Comparison of ENCODE assay signal across 8 cellular contexts in genomic region chr1:28518000-28518744, GRCh38. TPM values are rescaled to one million over a fixed set of nuclear protein-coding genes. Genes with fewer than 3 reads are reported as not detected.
A peak's percentile ranks its signal among the peaks of the same experiment; 100 is the strongest.
DNase-seq lines count a peak whose midpoint lies in the region; ATAC-seq and TF ChIP-seq lines count a peak whose summit lies in the region.

No MANE protein-coding gene starts in this region.

- H3K9ac ChIP-seq in OCI-LY3 (ENCODE audit: low read length), result peak overlapping the region; percentile 98

- no peaks in the 10 kb centered on the region for H3K27me3 ChIP-seq in OCI-LY3 (ENCODE audit: low read depth, low read length)
- H3K27me3 ChIP-seq in esophagus (ENCODE audit: control insufficient read depth in 1 of 2, insufficient read depth in 2 of 2, low read length in 2 of 2), result no peaks in the 10 kb centered on the region
- H3K27me3 ChIP-seq in muscle layer of duodenum (ENCODE audit: low read depth, low read length), result no peaks in the 10 kb centered on the region

- H3K27ac ChIP-seq in OCI-LY3 (ENCODE audit: low read length) (peak overlapping the region; percentile 77), esophagus (ENCODE audit: low read depth in 2 of 2, low read length in 1 of 2) (peak overlapping the region; percentile 80 to 88), muscle layer of duodenum (ENCODE audit: low read length) (peak overlapping the region; percentile 10)

- peak; percentile 61 for ATAC-seq in GM21390 (IDR thresholded peaks at IDR 0.05; ENCODE audit: unreplicated experiment)

- 0% methylated on average over 65 to 92 of the region's 92 CpGs for WGBS in esophagus, 2 donors

- peak overlapping the region; percentile 99 for H3K4me3 ChIP-seq in OCI-LY3 (ENCODE audit: low read length)
- peak overlapping the region; percentile 81 to 84 for H3K4me3 ChIP-seq in esophagus (ENCODE audit: low read depth in 1 of 2, low read length in 2 of 2)
- peak overlapping the region; percentile 65 to 73 for H3K4me3 ChIP-seq in muscle layer of duodenum (ENCODE audit: low read depth in 1 of 2, low read length in 2 of 2)

- H3K36me3 ChIP-seq in OCI-LY3 (replicated peaks; ENCODE audit: low read depth, low read length) (peaks cover 7% of the 10 kb centered on the region), esophagus (ENCODE audit: control insufficient read depth in 2 of 2, insufficient read depth in 2 of 2, low read length in 1 of 2) (peaks cover 0 to 4% of the 10 kb centered on the region in 2 donors), muscle layer of duodenum (ENCODE audit: control insufficient read depth in 1 of 2, insufficient read depth in 2 of 2, low read length in 2 of 2) (peaks cover 0 to 8% of the 10 kb centered on the region in 2 donors)

- DNase-seq in DMS114 treated with DMSO at 0.1 percent for 48 hours (lab: John Stamatoyannopoulos, UW; ENCODE audit: unreplicated experiment), result peak; percentile 56
- peak; percentile 91 for DNase-seq in HuH-7 (ENCODE audit: low spot score)
- DNase-seq in activated T-cell treated with anti-CD3 and anti-CD28 coated beads for 48 hours (ENCODE audit: low read depth), result peak; percentile 91
- DNase-seq in stimulated activated CD8-positive, alpha-beta memory T cell treated with anti-CD3 and anti-CD28 coated beads, Interleukin-7, amount 100 ng/mL, for 4 hours (ENCODE audit: low read depth in 2 of 2), result peak; percentile 74 to 82

- H3K4me2 ChIP-seq in OCI-LY3 (ENCODE audit: low read length), result peak overlapping the region; percentile 90

- no peaks in the 10 kb centered on the region for H4K20me1 ChIP-seq in OCI-LY3 (ENCODE audit: insufficient read depth, low read length)

- H2AFZ ChIP-seq in OCI-LY3 (ENCODE audit: low read depth, low read length), result peak overlapping the region; percentile 77; the same call in 1 of the 2 replicates

- H3K9me3 ChIP-seq in OCI-LY3 (ENCODE audit: insufficient read depth, low read length), result no peaks in the 10 kb centered on the region
- no peaks in the 10 kb centered on the region for H3K9me3 ChIP-seq in esophagus (ENCODE audit: control insufficient read depth in 2 of 2, insufficient read depth in 1 of 2, low read depth in 1 of 2, low read length in 1 of 2)
- no peaks in the 10 kb centered on the region for H3K9me3 ChIP-seq in muscle layer of duodenum (ENCODE audit: control insufficient read depth in 1 of 2, low read length in 2 of 2)

- H3K79me2 ChIP-seq in OCI-LY3 (ENCODE audit: low read length), result peaks cover 53% of the 10 kb centered on the region

- peak; percentile 73 for TF ChIP-seq CTCF in OCI-LY3 (IDR thresholded peaks at IDR 0.05; ENCODE audit: low read depth, low read length)

- peaks cover 20% of the 10 kb centered on the region for H3K4me1 ChIP-seq in OCI-LY3 (ENCODE audit: low read length)
- peaks cover 0 to 11% of the 10 kb centered on the region in 2 donors for H3K4me1 ChIP-seq in esophagus (ENCODE audit: control insufficient read depth in 2 of 2, insufficient read depth in 2 of 2, low read length in 1 of 2)
- peaks cover 8 to 10% of the 10 kb centered on the region in 2 donors for H3K4me1 ChIP-seq in muscle layer of duodenum (ENCODE audit: control insufficient read depth in 1 of 2, insufficient read depth in 2 of 2, low read length in 2 of 2)

RNA-seq across cellular contexts. Expression of gene RCC1, which starts 12.3 kb away (rescaled TPM):
- 10 to 100 TPM; 32.5 to 46.4 TPM for polyA plus RNA-seq in esophagus

RNA-seq across cellular contexts. Expression of gene TRNAU1AP, which starts 34.7 kb away (rescaled TPM):
- 10 to 100 TPM; 20.1 to 27.8 TPM for polyA plus RNA-seq in esophagus

Comparison
In these comparisons a context has a peak if more than half of its experiments do, and no peak if none do; other contexts are left out.
1. Peak in every context shown above with its lines: DNase-seq, ATAC-seq, H3K4me3 ChIP-seq and H3K27ac ChIP-seq.
2. H3K27ac ChIP-seq: peak in every context shown above with its lines; median percentile 84 in esophagus; 77 in OCI-LY3; 10 in muscle layer of duodenum.